Comparison of ENCODE assay signal across 8 cellular contexts in genomic region chr19:18340237-18340989, GRCh38. TPM values are rescaled to one million over a fixed set of nuclear protein-coding genes. Genes with fewer than 3 reads are reported as not detected.
A peak's percentile ranks its signal among the peaks of the same experiment; 100 is the strongest.
DNase-seq lines count a peak whose midpoint lies in the region; ATAC-seq and TF ChIP-seq lines count a peak whose summit lies in the region.

TSS of gene PGPEP1 (plus strand) at chr19:18340598. CDS start at chr19:18340682, 84 bp downstream.

- TF ChIP-seq CTCF in BJ (IDR thresholded peaks at IDR 0.05; ENCODE audit: insufficient read depth, low read depth, low read length), result no peak
- no peak for TF ChIP-seq CTCF in kidney epithelial cell (IDR thresholded peaks at IDR 0.05; ENCODE audit: insufficient read depth, low read length, poor library complexity, severe bottlenecking)

- no peaks in the 10 kb centered on the region; the same call in 1 of the 2 replicates for H3K27me3 ChIP-seq in BJ (ENCODE audit: control insufficient read depth, insufficient read depth, low read length)
- H3K27me3 ChIP-seq in kidney epithelial cell (ENCODE audit: control insufficient read depth, insufficient read depth, low read length), result no peaks in the 10 kb centered on the region

- H3K9me3 Mint-ChIP-seq in central memory CD8-positive, alpha-beta T cell, result no peaks in the 10 kb centered on the region

- DNase-seq in BJ (ENCODE audit: low read depth), result no peak
- peak; percentile 51 for DNase-seq in MV-4-11 (lab: John Stamatoyannopoulos, UW)
- peak; percentile 32 to 37 (median 35) for DNase-seq in activated CD4-positive, CD25-positive, alpha-beta regulatory T cell (lab: John Stamatoyannopoulos, UW)
- DNase-seq in central memory CD8-positive, alpha-beta T cell (ENCODE audit: low spot score in 2 of 2), result peak in 1 of 2 donors; percentile 38
- DNase-seq in kidney epithelial cell (ENCODE audit: low read depth), result no peak
- peak; percentile 65 for DNase-seq in stimulated activated CD4-positive, alpha-beta T cell treated with anti-CD3 and anti-CD28 coated beads, Interleukin-12 subunit alpha, Interleukin-12 subunit beta, amount 100 ng/mL, for 4 hours

- POLR2A ChIA-PET in BJ (lab: Charles Lee), result no interaction called here

- H3K36me3 ChIP-seq in BJ (ENCODE audit: control insufficient read depth, insufficient read depth, low read length), result peaks cover 4% of the 10 kb centered on the region
- no peaks in the 10 kb centered on the region for H3K36me3 ChIP-seq in kidney epithelial cell (ENCODE audit: control insufficient read depth, insufficient read depth, low read length)

- H3K27me3 Mint-ChIP-seq in central memory CD8-positive, alpha-beta T cell, result no peaks in the 10 kb centered on the region

- peaks cover 21% of the 10 kb centered on the region for H3K36me3 Mint-ChIP-seq in central memory CD8-positive, alpha-beta T cell (ENCODE audit: insufficient read depth)

- H3K27ac Mint-ChIP-seq in central memory CD8-positive, alpha-beta T cell (ENCODE audit: low read depth), result peak within 1 kb of the TSS; percentile 91

- peaks cover 13% of the 10 kb centered on the region for H3K4me1 Mint-ChIP-seq in central memory CD8-positive, alpha-beta T cell

- CTCF ChIA-PET in BJ (lab: Yijun Ruan, JAX), result interaction anchor here (0.6 to 5.0 kb wide), 10 partner anchors 10 to 74 kb away, joined by 3 to 25 read pairs (median 4); no protein-coding TSS in a partner anchor

- H3K4me3 ChIP-seq in BJ (ENCODE audit: low read depth, low read length) (peak within 1 kb of the TSS; percentile 83), kidney epithelial cell (ENCODE audit: low read depth, low read length) (peak within 1 kb of the TSS; percentile 77)

- ATAC-seq in GM19351 (IDR thresholded peaks at IDR 0.05; ENCODE audit: unreplicated experiment), result peak; percentile 64
- ATAC-seq in central memory CD8-positive, alpha-beta T cell (replicated peaks; ENCODE audit: extremely low read depth, poor library complexity, severe bottlenecking), result peak; percentile 50
- no peak for ATAC-seq in HG03520 (IDR thresholded peaks at IDR 0.05; ENCODE audit: unreplicated experiment)

- H3K4me3 Mint-ChIP-seq in central memory CD8-positive, alpha-beta T cell, result peak within 1 kb of the TSS; percentile 87

RNA-seq across cellular contexts. Expression of gene PGPEP1, which starts in this region (rescaled TPM):
- polyA plus RNA-seq in BJ (2011; rRNA removed), result 30.7 and 32.2 TPM in 2 replicates
- 58.0 and 104 TPM in 2 replicates for polyA minus RNA-seq in BJ (2011; rRNA and poly(A)+ RNA removed)
- 28.8 and 34.4 TPM in 2 replicates for total RNA-seq in kidney epithelial cell

Comparison
In these comparisons a context has a peak if more than half of its experiments do, and no peak if none do; other contexts are left out.
1. DNase-seq: peak in MV-4-11 (single experiment), activated CD4-positive, CD25-positive, alpha-beta regulatory T cell (4 of 4) and stimulated activated CD4-positive, alpha-beta T cell treated with anti-CD3 and anti-CD28 coated beads, Interleukin-12 subunit alpha, Interleukin-12 subunit beta, amount 100 ng/mL, for 4 hours (single experiment); none in BJ (single experiment) and kidney epithelial cell (single experiment).